Comparison of ENCODE assay signal across 8 cellular contexts in genomic region chr6:139028658-139029469, GRCh38. TPM values are rescaled to one million over a fixed set of nuclear protein-coding genes. Genes with fewer than 3 reads are reported as not detected.
DNase-seq lines count a peak whose midpoint lies in the region; ATAC-seq and TF ChIP-seq lines count a peak whose summit lies in the region.

Gene ABRACL, plus strand, starts transcription at chr6:139028745. Its CDS starts 5,416 bp downstream, at chr6:139034161.

- DNase-seq in GM10248 (ENCODE audit: extremely low spot score) (peak; percentile 84), MV-4-11 (lab: John Stamatoyannopoulos, UW) (peak; percentile 60), amniotic epithelial cell (ENCODE audit: low read depth) (peak; percentile 60), right atrium auricular region (ENCODE audit: low spot score) (no peak), putamen (ENCODE audit: low spot score) (peak; percentile 39), aorta (peak; percentile 79 to 85)

- TF ChIP-seq CTCF in GM10248 (IDR thresholded peaks at IDR 0.05; ENCODE audit: control extremely low read depth, extremely low read depth, low read depth, missing control alignments) (no peak), HEK293 (tag by site-specific recombination; IDR thresholded peaks at IDR 0.05) (no peak), right atrium auricular region (IDR thresholded peaks at IDR 0.05) (no peak)

- H3K4me3 ChIP-seq in HEK293 (ENCODE audit: low read depth, low read length) (peak within 1 kb of the TSS; percentile 92), right atrium auricular region (peak within 1 kb of the TSS; percentile 82 to 96), aorta (ENCODE audit: low read length in 2 of 2) (peak within 1 kb of the TSS; percentile 61 to 69)

- POLR2A ChIA-PET in GM10248 (lab: Yijun Ruan, JAX) (interaction anchor here (0.6 kb wide), 1 partner anchor 20 kb away, joined by 4 read pairs; no protein-coding TSS in a partner anchor), HEK293 (lab: Yijun Ruan, JAX) (interaction anchor here (0.9 kb wide), 1 partner anchor 12 kb away, joined by 3 read pairs; no protein-coding TSS in a partner anchor)

- H3K36me3 ChIP-seq in HEK293 (ENCODE audit: control insufficient read depth in 2 of 2, insufficient read depth in 1 of 2, low read length in 2 of 2) (peaks cover 0 to 8% of the 10 kb centered on the region in 2 experiments; a peak in 1 of 3 replicates), right atrium auricular region (no peaks in the 10 kb centered on the region), aorta (ENCODE audit: control insufficient read depth in 1 of 2, insufficient read depth in 2 of 2, low read length in 1 of 2) (no peaks in the 10 kb centered on the region)

- 0% methylated on average over 62 to 77 of the region's 77 CpGs for WGBS in aorta, 2 donors

- H3K9me3 ChIP-seq in HEK293 (ENCODE audit: control insufficient read depth, insufficient read depth, low read depth, low read length) (no peaks in the 10 kb centered on the region), right atrium auricular region (no peaks in the 10 kb centered on the region), aorta (ENCODE audit: control insufficient read depth, low read length) (no peaks in the 10 kb centered on the region)

- peak; percentile 76 for ATAC-seq in aorta (ENCODE audit: low FRiP score)

- H3K4me1 ChIP-seq in HEK293 (ENCODE audit: control insufficient read depth, insufficient read depth, low read length) = peaks cover 7% of the 10 kb centered on the region
- peaks cover 0 to 17% of the 10 kb centered on the region in 2 donors for H3K4me1 ChIP-seq in right atrium auricular region
- no peaks in the 10 kb centered on the region for H3K4me1 ChIP-seq in aorta (ENCODE audit: control insufficient read depth in 1 of 2, insufficient read depth in 2 of 2, low read length in 2 of 2)

- H3K27ac ChIP-seq in HEK293 (ENCODE audit: extremely low read depth, low read depth, low read length) (peak within 1 kb of the TSS; percentile 78), right atrium auricular region (peak within 1 kb of the TSS; percentile 83 to 85), aorta (ENCODE audit: low read depth in 1 of 2, low read length in 2 of 2) (peak within 1 kb of the TSS; percentile 29 to 71)

- intact Hi-C loops in T-helper 1 cell treated with Interleukin-12 subunit alpha and Interleukin-12 subunit beta and Interleukin-4 antibody, amounts not matched to agents 30 ng/mL and 1 ng/mL, for 36 hours (cut with micrococcal nuclease) = loop anchor here (1.0 to 2.0 kb wide), 14 partner anchors 41 to 1780 kb away; partner anchors contain the start of genes CCDC28A, CITED2 and REPS1
- intact Hi-C loops in aorta (cut with DNase I) = loop anchor here (5.0 kb wide), 1 partner anchor 108 kb away; the partner anchor contains the start of gene HECA (in 2 of the 2)

- CTCF ChIA-PET in GM10248 (lab: Yijun Ruan, JAX) = interaction anchor here (1.1 to 1.9 kb wide), 2 partner anchors 17 to 53 kb away, joined by 3 to 4 read pairs; no protein-coding TSS in a partner anchor
- CTCF ChIA-PET in HEK293 (lab: Yijun Ruan, JAX) = no interaction called here

- H3K27me3 ChIP-seq in right atrium auricular region (no peaks in the 10 kb centered on the region), aorta (ENCODE audit: control insufficient read depth in 1 of 2, insufficient read depth in 2 of 2, low read length in 1 of 2) (no peaks in the 10 kb centered on the region)

TF ChIP-seq in HEK293, 187 proteins besides CTCF, POLR2A, EP300 and RAD21 (continues in another document):
- no peak for TF ChIP-seq MZF1 (tag by site-specific recombination; IDR thresholded peaks at IDR 0.05; ENCODE audit: borderline replicate concordance)
- peak; percentile 34; the same call in 1 of the 2 replicates for TF ChIP-seq ZNF623 (tag by site-specific recombination; IDR thresholded peaks at IDR 0.05)
- TF ChIP-seq ZNF514 (tag by site-specific recombination; IDR thresholded peaks at IDR 0.05) = no peak
- no peak for TF ChIP-seq ZNF140 (tag by site-specific recombination; IDR thresholded peaks at IDR 0.05)
- 0 out of 2 replicates have a peak, but pooled peaks have one; percentile 49 for TF ChIP-seq ZNF2 (tag by site-specific recombination; IDR thresholded peaks at IDR 0.05)
- TF ChIP-seq ZNF266 (tag by site-specific recombination; IDR thresholded peaks at IDR 0.05; ENCODE audit: low read depth) = no peak
- peak; percentile 96 for TF ChIP-seq PRDM10 (tag by site-specific recombination; IDR thresholded peaks at IDR 0.05)
- no peak for TF ChIP-seq ZFP41 (tag by site-specific recombination; IDR thresholded peaks at IDR 0.05; ENCODE audit: borderline replicate concordance)
- peak; percentile 6; the same call in 1 of the 2 replicates for TF ChIP-seq ZSCAN30 (tag by site-specific recombination; IDR thresholded peaks at IDR 0.05)
- no peak for TF ChIP-seq ZNF416 (tag by site-specific recombination; IDR thresholded peaks at IDR 0.05)
- TF ChIP-seq ZNF394 (tag by site-specific recombination; IDR thresholded peaks at IDR 0.05; ENCODE audit: borderline replicate concordance) = no peak
- no peak for TF ChIP-seq KLF1 (tag by site-specific recombination; IDR thresholded peaks at IDR 0.05)
- no peak for TF ChIP-seq ZNF114 (tag by site-specific recombination; IDR thresholded peaks at IDR 0.05)
- TF ChIP-seq BCL11A (tag by site-specific recombination; IDR thresholded peaks at IDR 0.05; ENCODE audit: low read depth) = no peak
- no peak for TF ChIP-seq ZNF521 (tag by site-specific recombination; IDR thresholded peaks at IDR 0.05)
- peak; percentile 96 for TF ChIP-seq ZFHX2 (tag by site-specific recombination; conservative IDR thresholded peaks at IDR 0.05)
- TF ChIP-seq ZBTB48 (tag by site-specific recombination; IDR thresholded peaks at IDR 0.05) = peak; percentile 9
- no peak for TF ChIP-seq ZNF26 (tag by site-specific recombination; IDR thresholded peaks at IDR 0.05)

RNA-seq across cellular contexts. Expression of gene ABRACL, which starts in this region (rescaled TPM):
- total RNA-seq in T-helper 1 cell treated with Interleukin-12 subunit alpha and Interleukin-12 subunit beta and Interleukin-4 antibody, amounts not matched to agents 30 ng/mL and 1 ng/mL, for 36 hours = 128 and 142 TPM in 2 replicates
- total RNA-seq in right atrium auricular region = 10 to 100 TPM in 1 of 2 donors, 1 to 10 TPM in 1; 8.0 to 10.2 TPM
- total RNA-seq in aorta = 10 to 100 TPM; 16.4 to 18.6 TPM
- polyA plus RNA-seq in aorta = 10 to 100 TPM; 17.9 to 88.4 TPM
